Comparison of ENCODE assay signal across 29 cellular contexts in genomic region chr2:113069676-113070605, GRCh38. TPM values are rescaled to one million over a fixed set of nuclear protein-coding genes. Genes with fewer than 3 reads are reported as not detected.
DNase-seq lines count a peak whose midpoint lies in the region; ATAC-seq, FAIRE-seq and TF ChIP-seq lines count a peak whose summit lies in the region.
"Had no signal": no experiment of that assay in that cellular context is flagged by ENCODE, and none has a peak within 500 bp of the region (broad histone marks: within the 10 kb centered on the region; RNA-seq: fewer than 3 reads in every experiment).

No MANE protein-coding gene starts in this region.

- ATAC-seq in omental fat pad (ENCODE audit: low FRiP score) = no peak
- ATAC-seq in GM21723 (IDR thresholded peaks at IDR 0.05; ENCODE audit: unreplicated experiment) = no peak
- ATAC-seq: HepG2; natural killer cell; Right ventricle myocardium inferior; stimulated activated naive CD8-positive, alpha-beta T cell treated with anti-CD3 and anti-CD28 coated beads, Interleukin-15, Interleukin-2, amounts not matched to agents 100 U/mL and 50 U/mL, for 24 hours had no signal

- no peaks in the 10 kb centered on the region for H3K9me3 ChIP-seq in mammary epithelial cell (replicated peaks; ENCODE audit: insufficient read depth, low read length)
- H3K9me3 ChIP-seq in breast epithelium = no peaks in the 10 kb centered on the region
- no peaks in the 10 kb centered on the region for H3K9me3 ChIP-seq in keratinocyte (ENCODE audit: control insufficient read depth, low read depth, low read length)
- H3K9me3 ChIP-seq: BE2C had no signal

- H3K4me1 ChIP-seq in mammary epithelial cell (ENCODE audit: insufficient read depth, low read length) (peaks cover 61% of the 10 kb centered on the region), breast epithelium (no peaks in the 10 kb centered on the region), keratinocyte (ENCODE audit: control insufficient read depth, extremely low read depth, insufficient read depth, low read length) (peaks cover 65% of the 10 kb centered on the region)
- H3K4me1 ChIP-seq: BE2C had no signal

- CTCF ChIA-PET in mammary epithelial cell (lab: Charles Lee; ENCODE audit: low non-redundant PET) = no interaction called here

- no peaks in the 10 kb centered on the region for H3K9me1 ChIP-seq in keratinocyte (ENCODE audit: control insufficient read depth, extremely low read depth, insufficient read depth, low read length)

- H3K36me3 ChIP-seq in mammary epithelial cell (ENCODE audit: insufficient read depth, low read length) (no peaks in the 10 kb centered on the region), breast epithelium (no peaks in the 10 kb centered on the region), keratinocyte (ENCODE audit: control insufficient read depth in 2 of 2, extremely low read depth in 1 of 2, insufficient read depth in 2 of 2, low read length in 2 of 2) (no peaks in the 10 kb centered on the region)
- H3K36me3 ChIP-seq: BE2C had no signal

- FAIRE-seq in keratinocyte (lab: Jason Lieb, UNC) = peak; percentile 92
- FAIRE-seq: A204.1, GM12891, H1, HepG2 had no signal

- TF ChIP-seq POLR2A in breast epithelium (IDR thresholded peaks at IDR 0.05) = no peak

- H3K27me3 ChIP-seq in mammary epithelial cell (ENCODE audit: insufficient read depth, low read length) (no peaks in the 10 kb centered on the region), breast epithelium (no peaks in the 10 kb centered on the region), keratinocyte (ENCODE audit: control insufficient read depth, extremely low read depth, insufficient read depth, low read length) (no peaks in the 10 kb centered on the region)
- H3K27me3 ChIP-seq: BE2C had no signal

- in situ Hi-C loops in mammary epithelial cell (cut with MboI; ENCODE audit: low sequenced_read_pairs in 2 of 2) = no loop called here

- BruUV-seq in mammary epithelial cell (replicated peaks; lab: Mats Ljungman, UMichigan) = no TSS peak

- H3K4me2 ChIP-seq in mammary epithelial cell (ENCODE audit: insufficient read depth, low read depth, low read length) (peak overlapping the region; percentile 32), keratinocyte (ENCODE audit: control insufficient read depth, extremely low read depth, insufficient read depth, low read depth, low read length) (peak overlapping the region; percentile 71)

- no peaks in the 10 kb centered on the region for H4K20me1 ChIP-seq in mammary epithelial cell (ENCODE audit: insufficient read depth, low read length)
- H4K20me1 ChIP-seq in keratinocyte (ENCODE audit: control insufficient read depth, extremely low read depth, insufficient read depth, low read length) = no peaks in the 10 kb centered on the region

- H2AFZ ChIP-seq in mammary epithelial cell (ENCODE audit: low read depth, low read length) (no peak overlapping the region), keratinocyte (ENCODE audit: control insufficient read depth, low read length) (no peak overlapping the region)

- H3K27ac ChIP-seq in mammary epithelial cell (ENCODE audit: insufficient read depth, low read depth, low read length) = peak overlapping the region; percentile 51
- no peak overlapping the region for H3K27ac ChIP-seq in breast epithelium
- peak overlapping the region; percentile 58 for H3K27ac ChIP-seq in keratinocyte (ENCODE audit: control insufficient read depth, insufficient read depth, low read length)

- H3K79me2 ChIP-seq in mammary epithelial cell (ENCODE audit: insufficient read depth, low read length) (no peaks in the 10 kb centered on the region), keratinocyte (ENCODE audit: control insufficient read depth, insufficient read depth, low read length) (no peaks in the 10 kb centered on the region)

- 94% methylated on average over 4 of the region's 4 CpGs for WGBS in mammary epithelial cell (ENCODE audit: low coverage, missing lambda C conversion rate)

- no peak for TF ChIP-seq CTCF in mammary epithelial cell (conservative IDR thresholded peaks at IDR 0.05 in 1 of 2, IDR thresholded peaks at IDR 0.05 in 1 of 2; ENCODE audit: extremely low read depth in 1 of 2, insufficient read depth in 1 of 2, low read depth in 1 of 2, low read length in 2 of 2)
- no peak for TF ChIP-seq CTCF in breast epithelium (IDR thresholded peaks at IDR 0.05)
- no peak for TF ChIP-seq CTCF in keratinocyte (optimal IDR thresholded peaks at IDR 0.05 in 1 of 3, IDR thresholded peaks at IDR 0.05 in 1 of 3, conservative IDR thresholded peaks at IDR 0.05 in 1 of 3; ENCODE audit: extremely low read depth in 1 of 3, insufficient read depth in 2 of 3, low read length in 3 of 3)
- TF ChIP-seq CTCF in omental fat pad (IDR thresholded peaks at IDR 0.05) = no peak

- H3K9ac ChIP-seq in mammary epithelial cell (ENCODE audit: insufficient read depth, low read length) (no peak overlapping the region), keratinocyte (ENCODE audit: control insufficient read depth, extremely low read depth, insufficient read depth, low read length) (peak overlapping the region; percentile 19)

- no peak overlapping the region for H3K4me3 ChIP-seq in mammary epithelial cell (replicated peaks in 1 of 3; ENCODE audit: insufficient read depth in 1 of 3, low read depth in 2 of 3, low read length in 3 of 3)
- no peak overlapping the region for H3K4me3 ChIP-seq in breast epithelium
- H3K4me3 ChIP-seq in keratinocyte (ENCODE audit: control insufficient read depth in 2 of 3, extremely low read depth in 1 of 3, insufficient read depth in 2 of 3, low read depth in 1 of 3, low read length in 3 of 3) = peak overlapping the region in 2 of 3 experiments; percentile 2 to 43

- intact Hi-C loops in mammary epithelial cell (cut with micrococcal nuclease) = loop anchor here (5.0 kb wide), 1 partner anchor 108 kb away; no protein-coding TSS in a partner anchor
- intact Hi-C loops in breast epithelium (cut with DNase I; ENCODE audit: low total_unique reads) = loop anchor here (10.0 kb wide), 1 partner anchor 1905 kb away; no protein-coding TSS in a partner anchor

- dilution Hi-C loops in mammary epithelial cell (cut with HindIII; ENCODE audit: low sequenced_read_pairs) (loop anchor here (5.0 kb wide), 1 partner anchor 98 kb away; no protein-coding TSS in a partner anchor), keratinocyte (cut with MboI; ENCODE audit: extremely low pct_ligation_motif_present, low sequenced_read_pairs) (no loop called here)

- DNase-seq in mammary epithelial cell = no peak
- no peak for DNase-seq in breast epithelium (ENCODE audit: low spot score in 2 of 2)
- peak; percentile 40 for DNase-seq in SW480 (ENCODE audit: low spot score)
- no peak for DNase-seq in keratinocyte (ENCODE audit: low read depth, low spot score)
- no peak for DNase-seq in omental fat pad (ENCODE audit: low spot score)
- no peak for DNase-seq in GM03348 (ENCODE audit: low spot score)
- DNase-seq in NCI-H2107 (lab: John Stamatoyannopoulos, UW) = no peak
- DNase-seq: activated B cell treated with CpG ODN at 0.5 μM for 24 hours; BE2C; DND-41; foreskin melanocyte; hippocampal formation; immature natural killer cell; midbrain; natural killer cell; NCI-H1092; NCI-H187 treated with DMSO at 0.1 percent for 48 hours; stimulated activated naive CD8-positive, alpha-beta T cell treated with anti-CD3 and anti-CD28 coated beads, Interleukin-15, Interleukin-2, amounts not matched to agents 100 U/mL and 50 U/mL, for 24 hours; T1000 had no signal

RNA-seq across cellular contexts. Expression of gene IL1F10, which starts 2.2 kb away (rescaled TPM):
- total RNA-seq in mammary epithelial cell = not detected
- polyA plus RNA-seq in mammary epithelial cell = 0.09 TPM
- polyA minus RNA-seq in mammary epithelial cell = not detected
- not detected for total RNA-seq in breast epithelium
- 0.15 to 0.75 TPM (median 0.37 TPM) in 3 replicates for polyA plus RNA-seq in keratinocyte
- 1.9 TPM for polyA plus RNA-seq in keratinocyte (2011; ENCODE audit: low read depth)
- polyA plus RNA-seq in keratinocyte (2011; cell fraction: cytosol; rRNA removed) = 0.47 and 0.73 TPM in 2 replicates
- 0.49 and 0.56 TPM in 2 replicates for polyA plus RNA-seq in keratinocyte (2011; cell fraction: nucleus; rRNA removed)
- 0.22 and 6.2 TPM in 2 replicates for polyA plus RNA-seq in keratinocyte (2012; ENCODE audit: low replicate concordance)
- 0.69 TPM in 1 of 3 replicates, not detected in the others for polyA minus RNA-seq in keratinocyte
- not detected for polyA minus RNA-seq in keratinocyte (2011; cell fraction: cytosol; rRNA and poly(A)+ RNA removed)
- polyA minus RNA-seq in keratinocyte (2011; cell fraction: nucleus; rRNA and poly(A)+ RNA removed) = not detected in 2 replicates
- total RNA-seq in omental fat pad = not detected
- total RNA-seq: activated B cell treated with CpG ODN at 0.5 μM for 24 hours; activated T-helper 2 cell treated with anti-CD3 and anti-CD28 coated beads, Interferon-gamma antibody, Interleukin-2, Interleukin-4, amounts not matched to agents 10 μg/mL and 5 μg/mL and 100 μg/mL, durations not matched to agents 14 hours and 24 hours and 36 hours; astrocyte; H1; HepG2; liver; natural killer cell; osteoblast; Right ventricle myocardium inferior had no signal
- polyA plus RNA-seq: H1, HepG2, immature natural killer cell, liver had no signal

RNA-seq across cellular contexts. Expression of gene IL36RN, which starts 10.9 kb away (rescaled TPM):
- total RNA-seq in mammary epithelial cell (1 to 10 TPM in 1 of 2 donors, under 1 TPM in 1; 0.67 to 1.3 TPM), breast epithelium (not detected), omental fat pad (not detected)
- polyA plus RNA-seq in mammary epithelial cell (0.46 TPM), keratinocyte (1.7 to 7.9 TPM (median 3.9 TPM) in 3 replicates)
- polyA minus RNA-seq in mammary epithelial cell (not detected), keratinocyte (0.85 to 5.1 TPM (median 3.0 TPM) in 3 replicates)
- 30.2 TPM for polyA plus RNA-seq in keratinocyte (2011; ENCODE audit: low read depth)
- 1.5 and 3.2 TPM in 2 replicates for polyA plus RNA-seq in keratinocyte (2011; cell fraction: cytosol; rRNA removed)
- 2.3 and 2.4 TPM in 2 replicates for polyA plus RNA-seq in keratinocyte (2011; cell fraction: nucleus; rRNA removed)
- polyA plus RNA-seq in keratinocyte (2012; ENCODE audit: low replicate concordance) = 1.2 and 38.5 TPM in 2 replicates
- 1.3 TPM for polyA minus RNA-seq in keratinocyte (2011; cell fraction: cytosol; rRNA and poly(A)+ RNA removed)
- polyA minus RNA-seq in keratinocyte (2011; cell fraction: nucleus; rRNA and poly(A)+ RNA removed) = 1.6 and 2.7 TPM in 2 replicates
- total RNA-seq: activated B cell treated with CpG ODN at 0.5 μM for 24 hours; activated T-helper 2 cell treated with anti-CD3 and anti-CD28 coated beads, Interferon-gamma antibody, Interleukin-2, Interleukin-4, amounts not matched to agents 10 μg/mL and 5 μg/mL and 100 μg/mL, durations not matched to agents 14 hours and 24 hours and 36 hours; H1; HepG2; liver; natural killer cell; osteoblast; Right ventricle myocardium inferior had no signal
- polyA plus RNA-seq: H1, HepG2, immature natural killer cell, liver had no signal

RNA-seq across cellular contexts. Expression of gene IL36B, which starts 17.3 kb away (rescaled TPM):
- total RNA-seq in mammary epithelial cell = not detected
- polyA plus RNA-seq in mammary epithelial cell = 0.07 TPM
- polyA minus RNA-seq in mammary epithelial cell = not detected
- total RNA-seq in breast epithelium = not detected
- 0.14 to 0.21 TPM (median 0.14 TPM) in 3 replicates for polyA plus RNA-seq in keratinocyte
- 0.34 TPM for polyA plus RNA-seq in keratinocyte (2011; ENCODE audit: low read depth)
- 0.21 TPM in 1 of 2 replicates, not detected in the other for polyA plus RNA-seq in keratinocyte (2011; cell fraction: cytosol; rRNA removed)
- 0.19 TPM in 1 of 2 replicates, not detected in the other for polyA plus RNA-seq in keratinocyte (2011; cell fraction: nucleus; rRNA removed)
- 0.10 and 1.5 TPM in 2 replicates for polyA plus RNA-seq in keratinocyte (2012; ENCODE audit: low replicate concordance)
- polyA minus RNA-seq in keratinocyte = not detected in 3 replicates
- not detected for polyA minus RNA-seq in keratinocyte (2011; cell fraction: cytosol; rRNA and poly(A)+ RNA removed)
- not detected in 2 replicates for polyA minus RNA-seq in keratinocyte (2011; cell fraction: nucleus; rRNA and poly(A)+ RNA removed)
- not detected for total RNA-seq in omental fat pad
- total RNA-seq: activated B cell treated with CpG ODN at 0.5 μM for 24 hours; activated T-helper 2 cell treated with anti-CD3 and anti-CD28 coated beads, Interferon-gamma antibody, Interleukin-2, Interleukin-4, amounts not matched to agents 10 μg/mL and 5 μg/mL and 100 μg/mL, durations not matched to agents 14 hours and 24 hours and 36 hours; astrocyte; H1; HepG2; liver; natural killer cell; osteoblast; Right ventricle myocardium inferior had no signal
- polyA plus RNA-seq: H1, HepG2, immature natural killer cell, liver had no signal

RNA-seq across cellular contexts. Expression of gene IL1RN, which starts 57.5 kb away (rescaled TPM):
- total RNA-seq in mammary epithelial cell (10 to 100 TPM in 1 of 2 donors, 1 to 10 TPM in 1; 1.0 to 18.0 TPM), breast epithelium (1 to 10 TPM in 2 of 3 donors, under 1 TPM in 1; 0.66 to 3.8 (median 1.6) TPM), omental fat pad (100 to 1,000 TPM in 1 of 4 donors, 1 to 10 TPM in 3; 4.8 to 114 (median 7.1) TPM)
- polyA plus RNA-seq in mammary epithelial cell (38.0 TPM), keratinocyte (114 to 190 TPM (median 128 TPM) in 3 replicates)
- polyA minus RNA-seq in mammary epithelial cell (21.7 TPM), keratinocyte (115 to 344 TPM (median 161 TPM) in 3 replicates)
- 78.2 TPM for polyA plus RNA-seq in keratinocyte (2011; ENCODE audit: low read depth)
- 135 and 172 TPM in 2 replicates for polyA plus RNA-seq in keratinocyte (2011; cell fraction: cytosol; rRNA removed)
- polyA plus RNA-seq in keratinocyte (2011; cell fraction: nucleus; rRNA removed) = 163 and 216 TPM in 2 replicates
- polyA plus RNA-seq in keratinocyte (2012; ENCODE audit: low replicate concordance) = 86.5 and 244 TPM in 2 replicates
- 83.3 TPM for polyA minus RNA-seq in keratinocyte (2011; cell fraction: cytosol; rRNA and poly(A)+ RNA removed)
- polyA minus RNA-seq in keratinocyte (2011; cell fraction: nucleus; rRNA and poly(A)+ RNA removed) = 66.6 and 115 TPM in 2 replicates
- total RNA-seq: activated B cell treated with CpG ODN at 0.5 μM for 24 hours, astrocyte, H1, osteoblast had no signal
- polyA plus RNA-seq: H1 had no signal

Comparison
In these comparisons a context has a peak if more than half of its experiments do, and no peak if none do; other contexts are left out.
1. H3K27ac ChIP-seq: peak in mammary epithelial cell (single experiment) and keratinocyte (single experiment); none in breast epithelium (0 of 2).
2. H3K4me3 ChIP-seq: peak in keratinocyte (2 of 3); none in mammary epithelial cell (0 of 3) and breast epithelium (0 of 3).